Comparison of ENCODE assay signal across 8 cellular contexts in the genomic region with DNA sequence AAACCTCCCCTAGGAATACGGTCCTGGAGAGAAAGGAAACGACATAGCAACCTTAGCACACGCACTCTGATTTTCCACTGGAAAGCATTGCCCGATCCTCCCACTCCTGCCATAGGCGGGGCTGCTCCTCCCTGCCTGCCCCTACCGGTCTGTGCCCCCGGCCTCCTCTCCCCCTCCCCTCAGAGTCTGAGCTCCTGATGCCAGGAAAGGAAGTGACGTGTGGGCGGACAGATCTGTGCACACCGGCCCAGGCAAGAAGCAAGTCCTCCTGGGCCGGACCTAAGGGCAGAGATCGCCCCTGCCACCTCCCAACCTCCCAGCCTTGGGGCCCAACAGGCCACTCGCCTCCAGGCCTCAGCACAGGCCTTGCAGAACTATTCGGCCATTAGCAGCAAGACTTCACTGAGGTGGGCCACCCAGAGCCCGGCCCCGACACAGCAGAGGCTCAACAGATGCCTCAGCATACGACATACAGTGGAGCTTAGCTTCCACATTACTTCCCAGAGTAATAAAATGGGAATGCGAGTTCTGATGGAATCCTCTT. TPM values are rescaled to one million over a fixed set of nuclear protein-coding genes. Genes with fewer than 3 reads are reported as not detected.
A peak's percentile ranks its signal among the peaks of the same experiment; 100 is the strongest.
DNase-seq lines count a peak whose midpoint lies in the region; ATAC-seq, FAIRE-seq and TF ChIP-seq lines count a peak whose summit lies in the region.

No MANE protein-coding gene starts in this region.

- DNase-seq in activated CD8-positive, alpha-beta T cell treated with anti-CD3 and anti-CD28 coated beads, Interleukin-2, amount 10 ng/mL, durations not matched to agents 7 days and 5 days: no peak
- DNase-seq in left cardiac atrium (peak; percentile 72), retina (peak; percentile 63), DMS153 (lab: John Stamatoyannopoulos, UW) (no peak), RCC 7860 (ENCODE audit: low spot score) (no peak)
- no peak for DNase-seq in stimulated activated CD4-positive, alpha-beta T cell treated with anti-CD3 and anti-CD28 coated beads, Interleukin-1b, Interleukin-23, amount 100 ng/mL, for 48 hours

- H3K9me3 Mint-ChIP-seq in activated CD8-positive, alpha-beta T cell treated with anti-CD3 and anti-CD28 coated beads, Interleukin-2, amount 10 ng/mL, durations not matched to agents 7 days and 5 days (ENCODE audit: insufficient read depth): no peaks in the 10 kb centered on the region

- POLR2A ChIA-PET in HEK293 (lab: Yijun Ruan, JAX): interaction anchor here (0.8 kb wide), 1 partner anchor 8 kb away, joined by 3 read pairs; no protein-coding TSS in a partner anchor
- POLR2A ChIA-PET in activated CD8-positive, alpha-beta T cell treated with anti-CD3 and anti-CD28 coated beads, Interleukin-2, amount 10 ng/mL, durations not matched to agents 7 days and 5 days (lab: Charles Lee): interaction anchor here (1.0 to 1.1 kb wide), 2 partner anchors 8 to 160 kb away, joined by 3 read pairs; no protein-coding TSS in a partner anchor

- H3K36me3 ChIP-seq in HEK293 (ENCODE audit: control insufficient read depth in 2 of 2, insufficient read depth in 1 of 2, low read length in 2 of 2): peaks cover 0 to 44% of the 10 kb centered on the region in 2 experiments; a peak in 2 of 3 replicates

- CTCF ChIA-PET in HEK293 (lab: Yijun Ruan, JAX): interaction anchor here (1.3 kb wide), 1 partner anchor 17 kb away, joined by 3 read pairs; no protein-coding TSS in a partner anchor
- CTCF ChIA-PET in activated CD8-positive, alpha-beta T cell treated with anti-CD3 and anti-CD28 coated beads, Interleukin-2, amount 10 ng/mL, durations not matched to agents 7 days and 5 days (lab: Charles Lee): interaction anchor here (1.0 to 2.2 kb wide), 5 partner anchors 17 to 67 kb away, joined by 3 to 19 read pairs (median 4); no protein-coding TSS in a partner anchor

- intact Hi-C loops in left cardiac atrium (cut with DNase I): no loop called here

- H3K4me1 ChIP-seq in HEK293 (ENCODE audit: control insufficient read depth, insufficient read depth, low read length): no peaks in the 10 kb centered on the region

- no peaks in the 10 kb centered on the region for H3K27me3 Mint-ChIP-seq in activated CD8-positive, alpha-beta T cell treated with anti-CD3 and anti-CD28 coated beads, Interleukin-2, amount 10 ng/mL, durations not matched to agents 7 days and 5 days (ENCODE audit: low read depth)

- ATAC-seq in activated CD8-positive, alpha-beta T cell treated with anti-CD3 and anti-CD28 coated beads, Interleukin-2, amount 10 ng/mL, durations not matched to agents 7 days and 5 days: peak; percentile 11
- ATAC-seq in left cardiac atrium (peak; percentile 45 to 48), HG03432 (IDR thresholded peaks at IDR 0.05; ENCODE audit: unreplicated experiment) (no peak)

- H3K27ac ChIP-seq in HEK293 (ENCODE audit: extremely low read depth, low read depth, low read length): no peak overlapping the region

- H3K4me3 Mint-ChIP-seq in activated CD8-positive, alpha-beta T cell treated with anti-CD3 and anti-CD28 coated beads, Interleukin-2, amount 10 ng/mL, durations not matched to agents 7 days and 5 days: no peak overlapping the region

- peaks cover 5% of the 10 kb centered on the region for H3K36me3 Mint-ChIP-seq in activated CD8-positive, alpha-beta T cell treated with anti-CD3 and anti-CD28 coated beads, Interleukin-2, amount 10 ng/mL, durations not matched to agents 7 days and 5 days (ENCODE audit: low read depth)

- H3K27ac Mint-ChIP-seq in activated CD8-positive, alpha-beta T cell treated with anti-CD3 and anti-CD28 coated beads, Interleukin-2, amount 10 ng/mL, durations not matched to agents 7 days and 5 days: peak overlapping the region; percentile 94

- no peak for TF ChIP-seq CTCF in HEK293 (tag by site-specific recombination; IDR thresholded peaks at IDR 0.05)

- no peak overlapping the region for H3K4me3 ChIP-seq in HEK293 (ENCODE audit: low read depth, low read length)

- no peaks in the 10 kb centered on the region for H3K9me3 ChIP-seq in HEK293 (ENCODE audit: control insufficient read depth, insufficient read depth, low read depth, low read length)

- H3K4me1 Mint-ChIP-seq in activated CD8-positive, alpha-beta T cell treated with anti-CD3 and anti-CD28 coated beads, Interleukin-2, amount 10 ng/mL, durations not matched to agents 7 days and 5 days (ENCODE audit: low read depth): peaks cover 55% of the 10 kb centered on the region

- FAIRE-seq in RCC 7860 (lab: Jason Lieb, UNC): no peak

TF ChIP-seq in HEK293, 187 proteins besides CTCF, POLR2A, EP300 and RAD21:
- TF ChIP-seq, protein P1, sequence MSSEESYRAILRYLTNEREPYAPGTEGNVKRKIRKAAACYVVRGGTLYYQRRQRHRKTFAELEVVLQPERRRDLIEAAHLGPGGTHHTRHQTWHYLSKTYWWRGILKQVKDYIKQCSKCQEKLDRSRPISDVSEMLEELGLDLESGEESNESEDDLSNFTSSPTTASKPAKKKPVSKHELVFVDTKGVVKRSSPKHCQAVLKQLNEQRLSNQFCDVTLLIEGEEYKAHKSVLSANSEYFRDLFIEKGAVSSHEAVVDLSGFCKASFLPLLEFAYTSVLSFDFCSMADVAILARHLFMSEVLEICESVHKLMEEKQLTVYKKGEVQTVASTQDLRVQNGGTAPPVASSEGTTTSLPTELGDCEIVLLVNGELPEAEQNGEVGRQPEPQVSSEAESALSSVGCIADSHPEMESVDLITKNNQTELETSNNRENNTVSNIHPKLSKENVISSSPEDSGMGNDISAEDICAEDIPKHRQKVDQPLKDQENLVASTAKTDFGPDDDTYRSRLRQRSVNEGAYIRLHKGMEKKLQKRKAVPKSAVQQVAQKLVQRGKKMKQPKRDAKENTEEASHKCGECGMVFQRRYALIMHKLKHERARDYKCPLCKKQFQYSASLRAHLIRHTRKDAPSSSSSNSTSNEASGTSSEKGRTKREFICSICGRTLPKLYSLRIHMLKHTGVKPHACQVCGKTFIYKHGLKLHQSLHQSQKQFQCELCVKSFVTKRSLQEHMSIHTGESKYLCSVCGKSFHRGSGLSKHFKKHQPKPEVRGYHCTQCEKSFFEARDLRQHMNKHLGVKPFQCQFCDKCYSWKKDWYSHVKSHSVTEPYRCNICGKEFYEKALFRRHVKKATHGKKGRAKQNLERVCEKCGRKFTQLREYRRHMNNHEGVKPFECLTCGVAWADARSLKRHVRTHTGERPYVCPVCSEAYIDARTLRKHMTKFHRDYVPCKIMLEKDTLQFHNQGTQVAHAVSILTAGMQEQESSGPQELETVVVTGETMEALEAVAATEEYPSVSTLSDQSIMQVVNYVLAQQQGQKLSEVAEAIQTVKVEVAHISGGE (tag by site-specific recombination; conservative IDR thresholded peaks at IDR 0.05; ENCODE audit: low read depth): no peak
- TF ChIP-seq EGR2 (tag by site-specific recombination; IDR thresholded peaks at IDR 0.05; ENCODE audit: low read depth) (peak; percentile 29; the same call in 1 of the 2 replicates), SP2 (tag by site-specific recombination; IDR thresholded peaks at IDR 0.05) (peak; percentile 52), ZBTB21 (tag by site-specific recombination; IDR thresholded peaks at IDR 0.05) (no peak), ZNF837 (tag by site-specific recombination; IDR thresholded peaks at IDR 0.05) (no peak), ZNF777 (tag by site-specific recombination; IDR thresholded peaks at IDR 0.05; ENCODE audit: borderline replicate concordance) (no peak), HOXD13 (CRISPR knock-in tag; IDR thresholded peaks at IDR 0.05; ENCODE audit: borderline replicate concordance) (no peak), ZFHX2 (tag by site-specific recombination; conservative IDR thresholded peaks at IDR 0.05) (peak; percentile 49), FEZF1 (tag by site-specific recombination; IDR thresholded peaks at IDR 0.05) (no peak)

RNA-seq across cellular contexts. Expression of gene NINJ1, which starts 7.2 kb away (rescaled TPM):
- 10 to 100 TPM; 20.8 to 21.1 TPM for total RNA-seq in activated CD8-positive, alpha-beta T cell treated with anti-CD3 and anti-CD28 coated beads, Interleukin-2, amount 10 ng/mL, durations not matched to agents 7 days and 5 days
- total RNA-seq in left cardiac atrium: 10 to 100 TPM; 38.4 to 45.9 TPM

RNA-seq across cellular contexts. Expression of gene CARD19, which starts 30.9 kb away (rescaled TPM):
- 10 to 100 TPM; 51.7 to 55.4 TPM for total RNA-seq in activated CD8-positive, alpha-beta T cell treated with anti-CD3 and anti-CD28 coated beads, Interleukin-2, amount 10 ng/mL, durations not matched to agents 7 days and 5 days
- total RNA-seq in left cardiac atrium: 10 to 100 TPM; 20.2 to 26.3 TPM

RNA-seq across cellular contexts. Expression of gene WNK2, which starts 57.0 kb away (rescaled TPM):
- total RNA-seq in activated CD8-positive, alpha-beta T cell treated with anti-CD3 and anti-CD28 coated beads, Interleukin-2, amount 10 ng/mL, durations not matched to agents 7 days and 5 days: not detected
- total RNA-seq in left cardiac atrium: 100 to 1,000 TPM; 174 to 175 TPM

Comparison
In these comparisons a context has a peak if more than half of its experiments do, and no peak if none do; other contexts are left out.
1. DNase-seq: peak in left cardiac atrium (single experiment) and retina (single experiment); none in activated CD8-positive, alpha-beta T cell treated with anti-CD3 and anti-CD28 coated beads, Interleukin-2, amount 10 ng/mL, durations not matched to agents 7 days and 5 days (single experiment), DMS153 (single experiment), RCC 7860 (single experiment) and stimulated activated CD4-positive, alpha-beta T cell treated with anti-CD3 and anti-CD28 coated beads, Interleukin-1b, Interleukin-23, amount 100 ng/mL, for 48 hours (single experiment).
2. RNA of gene WNK2, which starts 57.0 kb away (total RNA-seq): 174 to 175 TPM in left cardiac atrium; not detected in activated CD8-positive, alpha-beta T cell treated with anti-CD3 and anti-CD28 coated beads, Interleukin-2, amount 10 ng/mL, durations not matched to agents 7 days and 5 days; every median in the first group is over 100 times any median in the second.